Comparison of ENCODE assay signal across 1 cellular context in the genomic region with DNA sequence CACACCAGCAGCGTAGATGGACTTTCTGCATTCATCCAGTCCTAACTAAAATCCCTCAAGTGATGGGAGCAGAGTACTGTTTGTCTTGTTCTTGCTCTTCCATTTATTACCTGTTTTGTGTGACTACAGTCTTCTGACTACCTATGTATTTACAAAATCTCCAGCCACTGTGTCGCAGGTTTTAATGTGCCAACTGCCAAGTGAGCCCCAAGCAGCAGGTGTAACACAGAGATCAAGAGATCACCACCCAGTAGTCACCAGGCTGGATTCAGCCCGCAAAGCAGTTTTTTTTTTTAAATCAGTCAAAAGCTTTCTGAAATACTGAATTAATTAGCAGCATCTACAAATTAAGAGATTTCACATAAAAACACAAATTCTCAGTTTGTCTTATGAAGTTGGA.
TF ChIP-seq lines count a peak whose summit lies in the region.

No MANE protein-coding gene starts in this region.

TF ChIP-seq in GM23338, 12 proteins besides CTCF, POLR2A, EP300 and RAD21 (continued from another document):
- TF ChIP-seq, protein P1, sequence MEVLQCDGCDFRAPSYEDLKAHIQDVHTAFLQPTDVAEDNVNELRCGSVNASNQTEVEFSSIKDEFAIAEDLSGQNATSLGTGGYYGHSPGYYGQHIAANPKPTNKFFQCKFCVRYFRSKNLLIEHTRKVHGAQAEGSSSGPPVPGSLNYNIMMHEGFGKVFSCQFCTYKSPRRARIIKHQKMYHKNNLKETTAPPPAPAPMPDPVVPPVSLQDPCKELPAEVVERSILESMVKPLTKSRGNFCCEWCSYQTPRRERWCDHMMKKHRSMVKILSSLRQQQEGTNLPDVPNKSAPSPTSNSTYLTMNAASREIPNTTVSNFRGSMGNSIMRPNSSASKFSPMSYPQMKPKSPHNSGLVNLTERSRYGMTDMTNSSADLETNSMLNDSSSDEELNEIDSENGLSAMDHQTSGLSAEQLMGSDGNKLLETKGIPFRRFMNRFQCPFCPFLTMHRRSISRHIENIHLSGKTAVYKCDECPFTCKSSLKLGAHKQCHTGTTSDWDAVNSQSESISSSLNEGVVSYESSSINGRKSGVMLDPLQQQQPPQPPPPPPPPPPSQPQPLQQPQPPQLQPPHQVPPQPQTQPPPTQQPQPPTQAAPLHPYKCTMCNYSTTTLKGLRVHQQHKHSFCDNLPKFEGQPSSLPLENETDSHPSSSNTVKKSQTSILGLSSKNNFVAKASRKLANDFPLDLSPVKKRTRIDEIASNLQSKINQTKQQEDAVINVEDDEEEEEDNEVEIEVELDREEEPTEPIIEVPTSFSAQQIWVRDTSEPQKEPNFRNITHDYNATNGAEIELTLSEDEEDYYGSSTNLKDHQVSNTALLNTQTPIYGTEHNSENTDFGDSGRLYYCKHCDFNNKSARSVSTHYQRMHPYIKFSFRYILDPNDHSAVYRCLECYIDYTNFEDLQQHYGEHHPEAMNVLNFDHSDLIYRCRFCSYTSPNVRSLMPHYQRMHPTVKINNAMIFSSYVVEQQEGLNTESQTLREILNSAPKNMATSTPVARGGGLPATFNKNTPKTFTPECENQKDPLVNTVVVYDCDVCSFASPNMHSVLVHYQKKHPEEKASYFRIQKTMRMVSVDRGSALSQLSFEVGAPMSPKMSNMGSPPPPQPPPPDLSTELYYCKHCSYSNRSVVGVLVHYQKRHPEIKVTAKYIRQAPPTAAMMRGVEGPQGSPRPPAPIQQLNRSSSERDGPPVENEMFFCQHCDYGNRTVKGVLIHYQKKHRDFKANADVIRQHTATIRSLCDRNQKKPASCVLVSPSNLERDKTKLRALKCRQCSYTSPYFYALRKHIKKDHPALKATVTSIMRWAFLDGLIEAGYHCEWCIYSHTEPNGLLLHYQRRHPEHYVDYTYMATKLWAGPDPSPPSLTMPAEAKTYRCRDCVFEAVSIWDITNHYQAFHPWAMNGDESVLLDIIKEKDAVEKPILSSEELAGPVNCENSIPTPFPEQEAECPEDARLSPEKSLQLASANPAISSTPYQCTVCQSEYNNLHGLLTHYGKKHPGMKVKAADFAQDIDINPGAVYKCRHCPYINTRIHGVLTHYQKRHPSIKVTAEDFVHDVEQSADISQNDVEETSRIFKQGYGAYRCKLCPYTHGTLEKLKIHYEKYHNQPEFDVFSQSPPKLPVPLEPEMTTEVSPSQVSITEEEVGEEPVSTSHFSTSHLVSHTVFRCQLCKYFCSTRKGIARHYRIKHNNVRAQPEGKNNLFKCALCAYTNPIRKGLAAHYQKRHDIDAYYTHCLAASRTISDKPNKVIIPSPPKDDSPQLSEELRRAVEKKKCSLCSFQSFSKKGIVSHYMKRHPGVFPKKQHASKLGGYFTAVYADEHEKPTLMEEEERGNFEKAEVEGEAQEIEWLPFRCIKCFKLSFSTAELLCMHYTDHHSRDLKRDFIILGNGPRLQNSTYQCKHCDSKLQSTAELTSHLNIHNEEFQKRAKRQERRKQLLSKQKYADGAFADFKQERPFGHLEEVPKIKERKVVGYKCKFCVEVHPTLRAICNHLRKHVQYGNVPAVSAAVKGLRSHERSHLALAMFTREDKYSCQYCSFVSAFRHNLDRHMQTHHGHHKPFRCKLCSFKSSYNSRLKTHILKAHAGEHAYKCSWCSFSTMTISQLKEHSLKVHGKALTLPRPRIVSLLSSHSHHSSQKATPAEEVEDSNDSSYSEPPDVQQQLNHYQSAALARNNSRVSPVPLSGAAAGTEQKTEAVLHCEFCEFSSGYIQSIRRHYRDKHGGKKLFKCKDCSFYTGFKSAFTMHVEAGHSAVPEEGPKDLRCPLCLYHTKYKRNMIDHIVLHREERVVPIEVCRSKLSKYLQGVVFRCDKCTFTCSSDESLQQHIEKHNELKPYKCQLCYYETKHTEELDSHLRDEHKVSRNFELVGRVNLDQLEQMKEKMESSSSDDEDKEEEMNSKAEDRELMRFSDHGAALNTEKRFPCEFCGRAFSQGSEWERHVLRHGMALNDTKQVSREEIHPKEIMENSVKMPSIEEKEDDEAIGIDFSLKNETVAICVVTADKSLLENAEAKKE (CRISPR knock-in tag; IDR thresholded peaks at IDR 0.05): no peak
- TF ChIP-seq EZH2 (IDR thresholded peaks at IDR 0.05; ENCODE audit: low read depth, unreplicated experiment): no peak
- TF ChIP-seq ZNF114 (CRISPR knock-in tag; IDR thresholded peaks at IDR 0.05): no peak
- no peak for TF ChIP-seq JUNB (IDR thresholded peaks at IDR 0.05; ENCODE audit: unreplicated experiment)
- no peak for TF ChIP-seq POLR2AphosphoS5 (IDR thresholded peaks at IDR 0.05; ENCODE audit: low read depth)
- no peak for TF ChIP-seq EZH2phosphoT487 (IDR thresholded peaks at IDR 0.05; ENCODE audit: unreplicated experiment)
- TF ChIP-seq ZNF331 (CRISPR knock-in tag; IDR thresholded peaks at IDR 0.05; ENCODE audit: low read depth): no peak
- TF ChIP-seq STAT1 (IDR thresholded peaks at IDR 0.05; ENCODE audit: unreplicated experiment): no peak
